ENCODE assay signal across 19 cellular contexts in the genomic region with DNA sequence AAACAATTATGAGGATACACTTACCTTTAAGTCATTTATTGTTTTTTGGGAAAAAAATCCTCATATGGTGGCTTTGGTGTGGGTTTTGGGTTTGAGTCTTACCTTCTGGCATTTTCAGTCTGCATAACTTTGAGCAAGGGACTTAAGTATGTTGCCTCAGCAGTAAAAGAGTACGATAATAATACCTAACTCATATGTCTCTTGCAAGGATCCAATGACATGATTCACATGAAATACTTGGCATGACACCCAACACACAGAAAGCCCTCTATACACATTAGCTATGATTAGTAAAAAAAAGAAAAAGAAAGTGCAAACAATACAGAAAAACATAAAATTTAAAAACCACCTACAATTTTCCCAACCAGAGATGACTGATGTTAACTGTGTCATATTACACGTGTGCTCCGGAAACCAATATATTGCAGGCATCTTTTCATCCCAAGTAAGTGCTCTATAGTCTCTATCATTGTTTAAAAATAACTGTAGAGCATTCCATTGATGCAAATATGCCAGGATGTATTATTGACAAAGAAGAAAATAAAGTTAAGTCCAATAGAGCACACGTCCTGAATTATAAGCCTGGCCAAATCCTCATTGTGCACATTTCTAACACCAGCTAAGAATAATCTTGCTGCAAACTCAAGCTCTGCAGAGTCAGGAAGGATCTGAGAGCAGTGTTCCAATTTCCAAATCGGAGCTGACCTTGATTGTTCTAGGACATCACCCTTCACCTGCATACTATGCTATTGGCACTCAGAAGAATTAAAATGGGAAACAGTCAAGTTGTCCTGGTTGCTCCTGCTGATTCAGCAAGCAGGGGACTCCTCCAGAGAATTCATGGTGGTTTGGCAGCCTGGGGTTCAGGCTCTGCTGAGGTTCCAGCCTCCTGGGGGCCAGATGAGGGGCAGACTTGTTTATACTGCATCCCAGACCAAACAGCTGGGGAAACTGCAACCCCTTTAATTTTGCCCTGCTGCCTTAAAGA.
DNase-seq lines count a peak whose midpoint lies in the region; ATAC-seq and TF ChIP-seq lines count a peak whose summit lies in the region.
"Had no signal": no experiment of that assay in that cellular context is flagged by ENCODE, and none has a peak within 500 bp of the region (broad histone marks: within the 10 kb centered on the region; RNA-seq: fewer than 3 reads in every experiment).

No MANE protein-coding gene starts in this region.

- H3K27ac ChIP-seq in SJCRH30, result no peak overlapping the region
- H3K27ac ChIP-seq in esophagus squamous epithelium, result peak overlapping the region in 3 of 4 donors; percentile 1 to 47 (median 23)
- H3K27ac ChIP-seq: foreskin keratinocyte had no signal

- no peak for ATAC-seq in GM19463 (IDR thresholded peaks at IDR 0.05; ENCODE audit: unreplicated experiment)
- no peak for ATAC-seq in GM21390 (IDR thresholded peaks at IDR 0.05; ENCODE audit: unreplicated experiment)
- ATAC-seq: foreskin keratinocyte had no signal

- H3K36me3 ChIP-seq in SJCRH30 (no peaks in the 10 kb centered on the region), esophagus squamous epithelium (no peaks in the 10 kb centered on the region)
- H3K36me3 ChIP-seq: HAP-1 had no signal

- intact Hi-C loops in esophagus squamous epithelium (cut with DNase I), result no loop called here

- TF ChIP-seq CTCF in esophagus squamous epithelium (IDR thresholded peaks at IDR 0.05), result no peak

- no peak overlapping the region for H3K4me3 ChIP-seq in SJCRH30
- no peak overlapping the region for H3K4me3 ChIP-seq in esophagus squamous epithelium
- H3K4me3 ChIP-seq in skeletal muscle cell (ENCODE audit: low read depth, low read length), result no peak overlapping the region
- H3K4me3 ChIP-seq: HAP-1 had no signal

- 53 to 61% methylated on average over 5 of the region's 5 CpGs for whole genome bisulfite sequencing in esophagus squamous epithelium, 2 donors

- TF ChIP-seq POLR2A in esophagus squamous epithelium (IDR thresholded peaks at IDR 0.05), result no peak

- H3K4me1 ChIP-seq in SJCRH30, result no peaks in the 10 kb centered on the region
- H3K4me1 ChIP-seq in esophagus squamous epithelium, result peaks cover 0 to 38% (median 6%) of the 10 kb centered on the region in 3 donors
- H3K4me1 ChIP-seq: HAP-1 had no signal

- DNase-seq in SJCRH30, result peak; percentile 45
- DNase-seq in esophagus squamous epithelium (lab: John Stamatoyannopoulos, UW), result no peak
- DNase-seq in iris pigment epithelial cell (ENCODE audit: low read depth), result peak; percentile 49
- DNase-seq in skeletal muscle cell (ENCODE audit: low read depth), result peak; percentile 47
- no peak for DNase-seq in stimulated activated CD4-positive, alpha-beta T cell treated with anti-CD3 and anti-CD28 coated beads, Interleukin-4, amount 100 ng/mL, for 1 hour
- DNase-seq in SHP77 treated with DMSO at 0.1 percent for 48 hours (lab: John Stamatoyannopoulos, UW), result no peak
- DNase-seq: amygdala; EL; foreskin keratinocyte; midbrain; MM.1S; NCI-H2029 treated with DMSO at 0.1 percent for 48 hours; NCI-H524; occipital lobe; stimulated activated CD4-positive, alpha-beta T cell treated with anti-CD3 and anti-CD28 coated beads, Interleukin-12 subunit alpha, Interleukin-12 subunit beta, amount 100 ng/mL, for 4 hours; stimulated activated naive CD4-positive, alpha-beta T cell treated with Interleukin-2 at 50 U/mL for 16 hours had no signal

- H3K9me3 ChIP-seq in SJCRH30 (replicated peaks), result no peaks in the 10 kb centered on the region
- H3K9me3 ChIP-seq in esophagus squamous epithelium, result no peaks in the 10 kb centered on the region
- H3K9me3 ChIP-seq: HAP-1 had no signal

- H3K27me3 ChIP-seq in SJCRH30 (no peaks in the 10 kb centered on the region), esophagus squamous epithelium (no peaks in the 10 kb centered on the region)
- H3K27me3 ChIP-seq: foreskin keratinocyte had no signal

Comparison
In these comparisons a context has a peak if more than half of its experiments do, and no peak if none do; other contexts are left out.
1. DNase-seq: peak in SJCRH30 (2 of 2), iris pigment epithelial cell (single experiment) and skeletal muscle cell (single experiment); none in esophagus squamous epithelium (single experiment), stimulated activated CD4-positive, alpha-beta T cell treated with anti-CD3 and anti-CD28 coated beads, Interleukin-4, amount 100 ng/mL, for 1 hour (single experiment) and SHP77 treated with DMSO at 0.1 percent for 48 hours (single experiment).